19 cellular contexts compared by ENCODE assay signal in genomic region chr19:8045872-8046568, GRCh38. TPM values are rescaled to one million over a fixed set of nuclear protein-coding genes. Genes with fewer than 3 reads are reported as not detected.
"Had no signal": no experiment of that assay in that cellular context is flagged by ENCODE, and none has a peak within 500 bp of the region (broad histone marks: within the 10 kb centered on the region; RNA-seq: fewer than 3 reads in every experiment).

No MANE protein-coding gene starts in this region.

- H3K4me3 ChIP-seq: esophagus squamous epithelium, left ventricle myocardium inferior, lower lobe of right lung, right atrium auricular region, smooth muscle cell, tibial artery, upper lobe of right lung, vagina had no signal

- H3K9me3 ChIP-seq: esophagus squamous epithelium, left ventricle myocardium inferior, lower lobe of right lung, right atrium auricular region, tibial artery, upper lobe of right lung, vagina had no signal

- H3K27me3 ChIP-seq: right atrium auricular region, upper lobe of right lung, vagina had no signal

- H3K27ac ChIP-seq: epithelial cell of prostate, esophagus squamous epithelium, left ventricle myocardium inferior, lower lobe of right lung, right atrium auricular region, tibial artery, upper lobe of right lung, vagina had no signal

- H3K36me3 ChIP-seq: esophagus squamous epithelium, left ventricle myocardium inferior, lower lobe of right lung, right atrium auricular region, tibial artery, upper lobe of right lung, vagina had no signal

- H3K4me2 ChIP-seq: smooth muscle cell had no signal

- ATAC-seq: effector memory CD8-positive, alpha-beta T cell; left cardiac atrium; natural killer cell treated with Interleukin-12 subunit alpha and Interleukin-12 subunit beta and Interleukin-15 and Interleukin-18, amount 100 ng/mL, for 72 hours; stimulated activated memory B cell treated with anti-CD40 and anti-IgM and Interleukin-4, amounts not matched to agents 10 μg/mL and 1 μg/mL and 100 μg/mL, for 72 hours had no signal

- DNase-seq: effector memory CD8-positive, alpha-beta T cell; esophagus squamous epithelium; foreskin fibroblast; kidney; left cardiac atrium; left ventricle myocardium inferior; lower lobe of right lung; stimulated activated CD4-positive, alpha-beta T cell treated with anti-CD3 and anti-CD28 coated beads, Interleukin-4, amount 100 ng/mL, for 1 hour; tibial artery; upper lobe of right lung had no signal

RNA-seq across cellular contexts. Expression of gene CCL25, which starts 6.5 kb away (rescaled TPM):
- total RNA-seq: esophagus squamous epithelium, kidney, left cardiac atrium, left ventricle myocardium inferior, lower lobe of right lung, mucosa of gallbladder, omental fat pad, pulmonary artery endothelial cell, right atrium auricular region, smooth muscle cell, upper lobe of right lung, vagina had no signal
